1 cellular context compared by ENCODE assay signal in genomic region chr15:65783872-65784271, GRCh38.
TF ChIP-seq lines count a peak whose summit lies in the region.

No MANE protein-coding gene starts in this region.

TF ChIP-seq in K562, 482 proteins besides CTCF, POLR2A, EP300 and RAD21 (continued from another document and continues in another):
- peak; percentile 70; the same call in 1 of the 2 replicates for TF ChIP-seq NBN (IDR thresholded peaks at IDR 0.05; ENCODE audit: low read depth)
- TF ChIP-seq ETV1 (tag; conservative IDR thresholded peaks at IDR 0.05; ENCODE audit: low read depth): peak; percentile 34; the same call in 1 of the 2 replicates
- TF ChIP-seq GATAD2B (IDR thresholded peaks at IDR 0.05; ENCODE audit: borderline replicate concordance): peak; percentile 64
- peak; percentile 81 for TF ChIP-seq HDAC2 (IDR thresholded peaks at IDR 0.05)
- peak; percentile 63 for TF ChIP-seq CXXC5 (CRISPR knock-in tag; IDR thresholded peaks at IDR 0.05)
- peak; percentile 91 for TF ChIP-seq MTA1 (IDR thresholded peaks at IDR 0.05; ENCODE audit: borderline replicate concordance)
- TF ChIP-seq ZFP30 (CRISPR knock-in tag; IDR thresholded peaks at IDR 0.05; ENCODE audit: borderline replicate concordance): no peak
- peak; percentile 44; the same call in 1 of the 2 replicates for TF ChIP-seq ZEB2 (IDR thresholded peaks at IDR 0.05)
- no peak for TF ChIP-seq SIX5 (IDR thresholded peaks at IDR 0.05; ENCODE audit: borderline replicate concordance in 1 of 2, insufficient read depth in 1 of 2, low read depth in 1 of 2, low read length in 2 of 2)
- peak; percentile 73 for TF ChIP-seq ZKSCAN1 (IDR thresholded peaks at IDR 0.05; ENCODE audit: low read depth, low read length)
- peak; percentile 61; the same call in 1 of the 2 replicates for TF ChIP-seq LEF1 (IDR thresholded peaks at IDR 0.05)
- 0 out of 2 replicates have a peak, but pooled peaks have one; percentile 41 for TF ChIP-seq JUN (IDR thresholded peaks at IDR 0.05; ENCODE audit: borderline replicate concordance, low read depth, low read length)
- no peak for TF ChIP-seq JUN (CRISPR knock-in tag; IDR thresholded peaks at IDR 0.05; ENCODE audit: borderline replicate concordance)
- no peak for TF ChIP-seq ZNF212 (CRISPR knock-in tag; IDR thresholded peaks at IDR 0.05)
- TF ChIP-seq TEAD4 (IDR thresholded peaks at IDR 0.05; ENCODE audit: low read length): peak; percentile 41; the same call in 1 of the 2 replicates
- no peak for TF ChIP-seq TEAD4 (CRISPR knock-in tag; IDR thresholded peaks at IDR 0.05; ENCODE audit: borderline replicate concordance)
- TF ChIP-seq NUFIP1 (IDR thresholded peaks at IDR 0.05; ENCODE audit: partially characterized antibody): no peak
- no peak for TF ChIP-seq ATF1 (CRISPR knock-in tag; IDR thresholded peaks at IDR 0.05)
- TF ChIP-seq ATF1 (tag; IDR thresholded peaks at IDR 0.05): peak; percentile 13; the same call in 1 of the 2 replicates
- peak; percentile 39; the same call in 1 of the 2 replicates for TF ChIP-seq MYC (IDR thresholded peaks at IDR 0.05; ENCODE audit: low read depth, low read length)
- no peak for TF ChIP-seq MYC (CRISPR knock-in tag; IDR thresholded peaks at IDR 0.05; ENCODE audit: borderline replicate concordance, low read depth)
- TF ChIP-seq SMARCC2 (IDR thresholded peaks at IDR 0.05; ENCODE audit: low read depth): peak; percentile 78
- TF ChIP-seq ARID3A (IDR thresholded peaks at IDR 0.05; ENCODE audit: borderline replicate concordance, low read depth, low read length): peak; percentile 63; the same call in 1 of the 2 replicates
- no peak for TF ChIP-seq ZNF124 (CRISPR knock-in tag; IDR thresholded peaks at IDR 0.05)
- no peak for TF ChIP-seq RBM17 (IDR thresholded peaks at IDR 0.05; ENCODE audit: borderline replicate concordance, low read depth, low read length)
- TF ChIP-seq ARID2 (IDR thresholded peaks at IDR 0.05): 0 out of 2 replicates have a peak, but pooled peaks have one; percentile 13
- TF ChIP-seq UBTF (IDR thresholded peaks at IDR 0.05; ENCODE audit: borderline replicate concordance in 1 of 2, low read depth in 2 of 2, low read length in 2 of 2): no peak
- TF ChIP-seq NELFE (IDR thresholded peaks at IDR 0.05; ENCODE audit: insufficient read depth, insufficient read length): no peak
- peak; percentile 89 for TF ChIP-seq CEBPG (CRISPR knock-in tag; IDR thresholded peaks at IDR 0.05)
- peak; percentile 91 to 96 for TF ChIP-seq CEBPG (tag; conservative IDR thresholded peaks at IDR 0.05 in 1 of 2, IDR thresholded peaks at IDR 0.05 in 1 of 2)
- TF ChIP-seq ATF4 (CRISPR knock-in tag; IDR thresholded peaks at IDR 0.05): peak; percentile 92
- no peak for TF ChIP-seq E2F5 (CRISPR knock-in tag; IDR thresholded peaks at IDR 0.05)
- TF ChIP-seq ZNF518B (CRISPR knock-in tag; IDR thresholded peaks at IDR 0.05): no peak
- TF ChIP-seq AFF4 (CRISPR knock-in tag; IDR thresholded peaks at IDR 0.05): no peak
- TF ChIP-seq ZNF175 (CRISPR knock-in tag; IDR thresholded peaks at IDR 0.05; ENCODE audit: low read depth): no peak
- no peak for TF ChIP-seq PYGO2 (tag; IDR thresholded peaks at IDR 0.05)
- no peak for TF ChIP-seq NR2C2 (CRISPR knock-in tag; IDR thresholded peaks at IDR 0.05)
- peak; percentile 59 for TF ChIP-seq NR2C2 (tag; IDR thresholded peaks at IDR 0.05)
- TF ChIP-seq SMARCE1 (IDR thresholded peaks at IDR 0.05): peak; percentile 92
- no peak for TF ChIP-seq NCOA1 (IDR thresholded peaks at IDR 0.05; ENCODE audit: low read depth)
- no peak for TF ChIP-seq E4F1 (CRISPR knock-in tag; IDR thresholded peaks at IDR 0.05; ENCODE audit: borderline replicate concordance)
- TF ChIP-seq DPF2 (IDR thresholded peaks at IDR 0.05): peak; percentile 92
- no peak for TF ChIP-seq ETS1 (conservative IDR thresholded peaks at IDR 0.05; ENCODE audit: control insufficient read depth, low read depth, low read length)
- TF ChIP-seq NCOR1 (IDR thresholded peaks at IDR 0.05): 0 out of 2 replicates have a peak, but pooled peaks have one; percentile 19
- peak; percentile 94 for TF ChIP-seq ATF3 (IDR thresholded peaks at IDR 0.05)
- TF ChIP-seq ATF3 (CRISPR knock-in tag; conservative IDR thresholded peaks at IDR 0.05): no peak
- TF ChIP-seq SMARCA4 (IDR thresholded peaks at IDR 0.05): peak; percentile 89
- TF ChIP-seq ARNT (IDR thresholded peaks at IDR 0.05): no peak
- peak; percentile 37; the same call in 1 of the 2 replicates for TF ChIP-seq EP400 (IDR thresholded peaks at IDR 0.05)
- TF ChIP-seq ZNF316 (IDR thresholded peaks at IDR 0.05): peak; percentile 55
- TF ChIP-seq ZNF121 (CRISPR knock-in tag; conservative IDR thresholded peaks at IDR 0.05): no peak
- TF ChIP-seq ZNF197 (CRISPR knock-in tag; IDR thresholded peaks at IDR 0.05; ENCODE audit: low read depth): peak; percentile 54
